ENCODE assay signal across 10 cellular contexts in genomic region chr14:104799239-104799599, GRCh38. TPM values are rescaled to one million over a fixed set of nuclear protein-coding genes. Genes with fewer than 3 reads are reported as not detected.
DNase-seq lines count a peak whose midpoint lies in the region; ATAC-seq and TF ChIP-seq lines count a peak whose summit lies in the region.
"Had no signal": no experiment of that assay in that cellular context is flagged by ENCODE, and none has a peak within 500 bp of the region (broad histone marks: within the 10 kb centered on the region; RNA-seq: fewer than 3 reads in every experiment).

No MANE protein-coding gene starts in this region.

- no peak for TF ChIP-seq EP300 in sigmoid colon (IDR thresholded peaks at IDR 0.05)

- no peaks in the 10 kb centered on the region for H3K27me3 Mint-ChIP-seq in CD8-positive, alpha-beta memory T cell
- H3K27me3 Mint-ChIP-seq in T-helper 17 cell, result no peaks in the 10 kb centered on the region

- H3K27ac Mint-ChIP-seq in CD8-positive, alpha-beta memory T cell, result peak overlapping the region; percentile 37 to 91 (median 84)
- H3K27ac Mint-ChIP-seq in T-helper 17 cell, result no peak overlapping the region

- TF ChIP-seq CTCF in sigmoid colon (IDR thresholded peaks at IDR 0.05) (no peak), omental fat pad (IDR thresholded peaks at IDR 0.05) (no peak)

- H3K36me3 ChIP-seq in CD8-positive, alpha-beta memory T cell (ENCODE audit: insufficient read depth, low read length), result no peaks in the 10 kb centered on the region
- no peaks in the 10 kb centered on the region for H3K36me3 ChIP-seq in sigmoid colon
- H3K36me3 ChIP-seq: brain microvascular endothelial cell had no signal

- WGBS in sigmoid colon, 2 donors, result 49 to 62% methylated on average over 7 of the region's 7 CpGs

- H3K9me3 ChIP-seq in CD8-positive, alpha-beta memory T cell (ENCODE audit: low read length), result no peaks in the 10 kb centered on the region
- H3K9me3 ChIP-seq in T-helper 17 cell (ENCODE audit: control insufficient read depth, low read length, poor library complexity, severe bottlenecking) (no peaks in the 10 kb centered on the region), sigmoid colon (no peaks in the 10 kb centered on the region)

- POLR2A ChIA-PET in CD8-positive, alpha-beta memory T cell (lab: Charles Lee), result interaction anchor here (1.0 to 1.6 kb wide), 2 partner anchors 31 to 47 kb away, joined by 3 to 7 read pairs; partner anchors contain the start of gene SIVA1

- DNase-seq in CD8-positive, alpha-beta memory T cell, result no peak
- DNase-seq in T-helper 17 cell, result no peak
- DNase-seq in sigmoid colon, result no peak
- no peak for DNase-seq in sciatic nerve (ENCODE audit: low spot score)
- DNase-seq in NCI-H510A (lab: John Stamatoyannopoulos, UW), result no peak
- no peak for DNase-seq in activated effector memory CD4-positive, alpha-beta T cell treated with anti-CD3 and anti-CD28 coated beads, Interleukin-2, amount 50 U/mL, for 16 hours
- no peak for DNase-seq in omental fat pad (ENCODE audit: low spot score)
- DNase-seq: brain microvascular endothelial cell, hippocampal formation had no signal

- H3K36me3 Mint-ChIP-seq in CD8-positive, alpha-beta memory T cell, result peaks cover 0 to 4% (median 0%) of the 10 kb centered on the region in 3 donors
- H3K36me3 Mint-ChIP-seq in T-helper 17 cell (ENCODE audit: low read depth), result no peaks in the 10 kb centered on the region

- H3K27me3 ChIP-seq in CD8-positive, alpha-beta memory T cell (ENCODE audit: insufficient read depth, low read length, poor library complexity, severe bottlenecking), result no peaks in the 10 kb centered on the region
- no peaks in the 10 kb centered on the region for H3K27me3 ChIP-seq in sigmoid colon
- H3K27me3 ChIP-seq: brain microvascular endothelial cell had no signal

- peak overlapping the region; percentile 69 to 89 (median 77) for H3K4me3 Mint-ChIP-seq in CD8-positive, alpha-beta memory T cell
- peak overlapping the region; percentile 78 for H3K4me3 Mint-ChIP-seq in T-helper 17 cell

- no peak overlapping the region for H3K4me3 ChIP-seq in CD8-positive, alpha-beta memory T cell (ENCODE audit: low read length)
- H3K4me3 ChIP-seq in iPS-11a (ENCODE audit: low read depth, low read length) (peak overlapping the region; percentile 83), sigmoid colon (no peak overlapping the region)

- H3K27ac ChIP-seq in CD8-positive, alpha-beta memory T cell (ENCODE audit: low read depth, low read length), result peak overlapping the region; percentile 59
- H3K27ac ChIP-seq in sigmoid colon, result peak overlapping the region; percentile 97 to 100 (median 98)
- H3K27ac ChIP-seq: brain microvascular endothelial cell had no signal

- CTCF ChIA-PET in CD8-positive, alpha-beta memory T cell (lab: Charles Lee), result no interaction called here

- no peaks in the 10 kb centered on the region for H3K9me3 Mint-ChIP-seq in CD8-positive, alpha-beta memory T cell

- peaks cover 20 to 66% (median 28%) of the 10 kb centered on the region in 3 donors for H3K4me1 Mint-ChIP-seq in CD8-positive, alpha-beta memory T cell
- H3K4me1 Mint-ChIP-seq in T-helper 17 cell, result peaks cover 20% of the 10 kb centered on the region

- ATAC-seq in T-helper 17 cell (no peak), sciatic nerve (no peak), omental fat pad (ENCODE audit: low FRiP score) (no peak)

- TF ChIP-seq POLR2A in sigmoid colon (IDR thresholded peaks at IDR 0.05), result no peak

- intact Hi-C loops in sigmoid colon (cut with DNase I) (no loop called here), sciatic nerve (cut with DNase I) (no loop called here)

- H3K4me1 ChIP-seq in CD8-positive, alpha-beta memory T cell (ENCODE audit: insufficient read depth, low read length), result peaks cover 34% of the 10 kb centered on the region
- peaks cover 0 to 58% (median 51%) of the 10 kb centered on the region in 4 donors for H3K4me1 ChIP-seq in sigmoid colon

RNA-seq across cellular contexts. Expression of gene ZBTB42, which starts 1.7 kb away (rescaled TPM):
- 1 to 10 TPM; 3.3 to 3.5 TPM for total RNA-seq in CD8-positive, alpha-beta memory T cell
- 2.7 TPM for polyA plus RNA-seq in CD8-positive, alpha-beta memory T cell
- total RNA-seq in T-helper 17 cell (1 to 10 TPM; 2.7 to 3.3 TPM), sigmoid colon (1 to 10 TPM; 1.5 to 5.3 (median 3.5) TPM), sciatic nerve (3.6 TPM), omental fat pad (1 to 10 TPM; 3.0 to 8.0 (median 6.3) TPM)
- 1 to 10 TPM; 4.2 to 5.5 (median 4.6) TPM for polyA plus RNA-seq in sigmoid colon

RNA-seq across cellular contexts. Expression of gene AKT1, which starts 3.7 kb away (rescaled TPM):
- 100 to 1,000 TPM; 147 to 150 TPM for total RNA-seq in CD8-positive, alpha-beta memory T cell
- 34.1 TPM for polyA plus RNA-seq in CD8-positive, alpha-beta memory T cell
- 10 to 100 TPM; 72.4 to 77.2 TPM for total RNA-seq in T-helper 17 cell
- 100 to 1,000 TPM; 109 to 180 (median 126) TPM for total RNA-seq in sigmoid colon
- polyA plus RNA-seq in sigmoid colon, result 100 to 1,000 TPM in 2 of 3 donors, 10 to 100 TPM in 1; 86.2 to 116 (median 102) TPM
- 90.4 TPM for total RNA-seq in sciatic nerve
- 100 to 1,000 TPM; 104 to 121 (median 107) TPM for total RNA-seq in omental fat pad

RNA-seq across cellular contexts. Expression of gene SIVA1, which starts 46.3 kb away (rescaled TPM):
- total RNA-seq in CD8-positive, alpha-beta memory T cell, result 100 to 1,000 TPM; 150 to 175 TPM
- polyA plus RNA-seq in CD8-positive, alpha-beta memory T cell, result 227 TPM
- total RNA-seq in T-helper 17 cell (10 to 100 TPM; 76.2 to 85.7 TPM), sigmoid colon (100 to 1,000 TPM; 235 to 512 (median 367) TPM), sciatic nerve (56.6 TPM), omental fat pad (100 to 1,000 TPM; 141 to 262 (median 167) TPM)
- 100 to 1,000 TPM; 124 to 227 (median 200) TPM for polyA plus RNA-seq in sigmoid colon
